8 cellular contexts compared by ENCODE assay signal in the genomic region with DNA sequence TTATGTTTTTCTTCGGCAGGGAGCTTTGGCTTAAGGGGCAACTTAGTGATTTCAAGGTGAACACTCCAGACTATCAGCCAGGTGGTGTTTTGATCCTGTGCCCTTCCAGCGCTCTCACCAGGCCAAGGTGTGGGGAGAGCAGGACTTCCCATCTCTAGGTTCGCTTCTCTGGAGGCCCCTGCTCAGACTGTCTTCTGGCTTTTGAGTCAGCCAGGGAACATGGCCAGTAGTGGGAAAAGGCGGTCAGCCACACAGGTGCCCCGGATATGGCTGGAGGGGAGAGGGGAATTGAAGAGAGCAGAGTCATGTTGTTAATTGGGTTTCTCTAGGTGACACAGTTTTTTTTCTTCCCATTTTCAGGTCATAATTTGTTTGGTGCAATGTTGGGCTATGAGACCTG. TPM values are rescaled to one million over a fixed set of nuclear protein-coding genes. Genes with fewer than 3 reads are reported as not detected.
DNase-seq lines count a peak whose midpoint lies in the region; TF ChIP-seq lines count a peak whose summit lies in the region.

No MANE protein-coding gene starts in this region.

- peak overlapping the region; percentile 83 for H3K4me3 ChIP-seq in AG04449 (ENCODE audit: low read depth, low read length)
- peak overlapping the region; percentile 78 for H3K4me3 ChIP-seq in HUES64 (ENCODE audit: low read length)
- H3K4me3 ChIP-seq in muscle layer of colon (ENCODE audit: low read depth in 1 of 2, low read length in 2 of 2), result peak overlapping the region in 1 of 2 donors; percentile 75

- H3K36me3 ChIP-seq in HUES64 (ENCODE audit: insufficient read depth, low read length) (peaks cover 8% of the 10 kb centered on the region; the same call in 1 of the 2 replicates), muscle layer of colon (ENCODE audit: insufficient read depth, low read length) (no peaks in the 10 kb centered on the region)

- 76% methylated on average over 5 of the region's 5 CpGs for WGBS in HUES64

- CTCF ChIA-PET in AG04449 (lab: Yijun Ruan, JAX), result interaction anchor here (0.7 to 1.7 kb wide), 4 partner anchors 11 to 69 kb away, joined by 3 read pairs; a partner anchor contains a TSS

- H3K4me1 ChIP-seq in HUES64 (ENCODE audit: insufficient read depth, low read length) (peaks cover 16% of the 10 kb centered on the region), muscle layer of colon (ENCODE audit: insufficient read depth, low read length) (peaks cover 29% of the 10 kb centered on the region)

- in situ Hi-C loops in ACHN (cut with HindIII; ENCODE audit: low pct_ligation_motif_present, low pct_unique_long_range_greater_than_20kb, low sequenced_read_pairs), result no loop called here

- H3K9me3 ChIP-seq in HUES64 (ENCODE audit: insufficient read depth, low read depth, low read length), result no peaks in the 10 kb centered on the region
- no peaks in the 10 kb centered on the region for H3K9me3 ChIP-seq in muscle layer of colon (ENCODE audit: low read length)

- no peak for DNase-seq in AG04449 (ENCODE audit: low read depth, low spot score)
- peak in 2 of 61 donors; percentile 4 to 17 for DNase-seq in caudate nucleus (lab: John Stamatoyannopoulos, UW)
- no peak for DNase-seq in ACHN
- DNase-seq in activated CD4-positive, CD25-positive, alpha-beta regulatory T cell (lab: John Stamatoyannopoulos, UW), result no peak
- no peak for DNase-seq in NK-92 (lab: John Stamatoyannopoulos, UW; ENCODE audit: unreplicated experiment)
- no peak for DNase-seq in OCI-M2 (lab: John Stamatoyannopoulos, UW; ENCODE audit: unreplicated experiment)

- POLR2A ChIA-PET in AG04449 (lab: Yijun Ruan, JAX), result no interaction called here

- no peak for TF ChIP-seq CTCF in AG04449 (IDR thresholded peaks at IDR 0.05; ENCODE audit: insufficient read depth, low read length, missing control alignments)

- H3K9ac ChIP-seq in HUES64 (ENCODE audit: low read depth, low read length) (no peak overlapping the region), muscle layer of colon (ENCODE audit: low read length) (peak overlapping the region; percentile 71)

- H3K27ac ChIP-seq in HUES64 (ENCODE audit: low read depth, low read length) (no peak overlapping the region), caudate nucleus (ENCODE audit: low read depth, low read length) (peak overlapping the region; percentile 97), muscle layer of colon (ENCODE audit: low read depth, low read length) (peak overlapping the region; percentile 85)

- no peaks in the 10 kb centered on the region for H3K27me3 ChIP-seq in HUES64 (ENCODE audit: insufficient read depth, low read length)
- no peaks in the 10 kb centered on the region for H3K27me3 ChIP-seq in muscle layer of colon (ENCODE audit: control insufficient read depth in 1 of 2, insufficient read depth in 2 of 2, low read length in 2 of 2)

RNA-seq across cellular contexts. Expression of a gene that starts 1.5 kb away (rescaled TPM):
- 23.9 TPM for polyA plus RNA-seq in HUES64 (2013, experiment 1 of 2)
- 29.2 TPM for polyA plus RNA-seq in HUES64 (2013, experiment 2 of 2)

RNA-seq across cellular contexts. Expression of a gene that starts 27.7 kb away (rescaled TPM):
- polyA plus RNA-seq in HUES64 (2013, experiment 1 of 2), result 26.2 TPM
- polyA plus RNA-seq in HUES64 (2013, experiment 2 of 2), result 24.0 TPM

RNA-seq across cellular contexts. Expression of a gene that starts 38.7 kb away (rescaled TPM):
- 251 TPM for polyA plus RNA-seq in HUES64 (2013, experiment 1 of 2)
- polyA plus RNA-seq in HUES64 (2013, experiment 2 of 2), result 255 TPM

RNA-seq across cellular contexts. Expression of a gene that starts 45.9 kb away (rescaled TPM):
- not detected for polyA plus RNA-seq in HUES64 (2013, experiment 1 of 2)
- polyA plus RNA-seq in HUES64 (2013, experiment 2 of 2), result not detected
